Comparison of ENCODE assay signal across 11 cellular contexts in genomic region chr16:56102159-56102798, GRCh38.
DNase-seq lines count a peak whose midpoint lies in the region; ATAC-seq and TF ChIP-seq lines count a peak whose summit lies in the region.
"Had no signal": no experiment of that assay in that cellular context is flagged by ENCODE, and none has a peak within 500 bp of the region (broad histone marks: within the 10 kb centered on the region; RNA-seq: fewer than 3 reads in every experiment).

No MANE protein-coding gene starts in this region.

- H3K27me3 Mint-ChIP-seq in stimulated activated naive CD8-positive, alpha-beta T cell treated with anti-CD3 and anti-CD28 coated beads, Interleukin-15, amount 100 ng/mL, for 72 hours: peaks cover 47% of the 10 kb centered on the region

- DNase-seq in EH (ENCODE audit: low read depth) (peak; percentile 46), NCI-H82 (lab: John Stamatoyannopoulos, UW) (peak; percentile 97), left ventricle myocardium inferior (peak; percentile 61), posterior vena cava (ENCODE audit: low spot score) (peak; percentile 92), NCI-H2081 treated with DMSO at 0.1 percent for 48 hours (lab: John Stamatoyannopoulos, UW) (no peak), NOMO-1 treated with DMSO at 0.1 percent for 48 hours (lab: John Stamatoyannopoulos, UW; ENCODE audit: unreplicated experiment) (no peak)
- DNase-seq in activated CD4-positive, alpha-beta T cell treated with anti-CD3 and anti-CD28 coated beads for 1 hour: no peak
- DNase-seq in stimulated activated naive CD8-positive, alpha-beta T cell treated with anti-CD3 and anti-CD28 coated beads, Interleukin-15, amount 100 ng/mL, for 72 hours: no peak
- DNase-seq: activated CD4-positive, alpha-beta T cell treated with anti-CD3 and anti-CD28 coated beads for 48 hours; central memory CD4-positive, alpha-beta T cell; kidney glomerular epithelial cell had no signal

- H3K4me1 ChIP-seq in left ventricle myocardium inferior: peaks cover 21% of the 10 kb centered on the region

- no peaks in the 10 kb centered on the region for H3K9me3 Mint-ChIP-seq in stimulated activated naive CD8-positive, alpha-beta T cell treated with anti-CD3 and anti-CD28 coated beads, Interleukin-15, amount 100 ng/mL, for 72 hours

- TF ChIP-seq CTCF in left ventricle myocardium inferior (IDR thresholded peaks at IDR 0.05; ENCODE audit: borderline replicate concordance): no peak

- H3K9me3 ChIP-seq in left ventricle myocardium inferior (replicated peaks): no peaks in the 10 kb centered on the region

- H3K27me3 ChIP-seq in left ventricle myocardium inferior (ENCODE audit: low read depth): no peaks in the 10 kb centered on the region

- H3K27ac Mint-ChIP-seq in stimulated activated naive CD8-positive, alpha-beta T cell treated with anti-CD3 and anti-CD28 coated beads, Interleukin-15, amount 100 ng/mL, for 72 hours: no peak overlapping the region

- H3K4me1 Mint-ChIP-seq in stimulated activated naive CD8-positive, alpha-beta T cell treated with anti-CD3 and anti-CD28 coated beads, Interleukin-15, amount 100 ng/mL, for 72 hours: no peaks in the 10 kb centered on the region

- peak overlapping the region; percentile 87 for H3K27ac ChIP-seq in left ventricle myocardium inferior (replicated peaks)

- intact Hi-C loops in left ventricle myocardium inferior (cut with micrococcal nuclease) (no loop called here), posterior vena cava (cut with DNase I) (loop anchor here in 1 of 2 donors (10.0 kb wide), 1 partner anchor 93 kb away; the partner anchor contains the start of gene GNAO1)

- no peak for ATAC-seq in stimulated activated naive CD8-positive, alpha-beta T cell treated with anti-CD3 and anti-CD28 coated beads, Interleukin-15, amount 100 ng/mL, for 72 hours

- peak overlapping the region; percentile 59 for H3K4me3 ChIP-seq in left ventricle myocardium inferior

- no peaks in the 10 kb centered on the region for H3K36me3 ChIP-seq in left ventricle myocardium inferior

- H3K4me3 Mint-ChIP-seq in stimulated activated naive CD8-positive, alpha-beta T cell treated with anti-CD3 and anti-CD28 coated beads, Interleukin-15, amount 100 ng/mL, for 72 hours: no peak overlapping the region

Comparison
In these comparisons a context has a peak if more than half of its experiments do, and no peak if none do; other contexts are left out.
1. DNase-seq: peak in EH (single experiment), NCI-H82 (single experiment), left ventricle myocardium inferior (single experiment) and posterior vena cava (single experiment); none in NCI-H2081 treated with DMSO at 0.1 percent for 48 hours (single experiment), activated CD4-positive, alpha-beta T cell treated with anti-CD3 and anti-CD28 coated beads for 1 hour (single experiment), stimulated activated naive CD8-positive, alpha-beta T cell treated with anti-CD3 and anti-CD28 coated beads, Interleukin-15, amount 100 ng/mL, for 72 hours (0 of 2) and NOMO-1 treated with DMSO at 0.1 percent for 48 hours (single experiment).